ENCODE assay signal across 18 cellular contexts in the genomic region with DNA sequence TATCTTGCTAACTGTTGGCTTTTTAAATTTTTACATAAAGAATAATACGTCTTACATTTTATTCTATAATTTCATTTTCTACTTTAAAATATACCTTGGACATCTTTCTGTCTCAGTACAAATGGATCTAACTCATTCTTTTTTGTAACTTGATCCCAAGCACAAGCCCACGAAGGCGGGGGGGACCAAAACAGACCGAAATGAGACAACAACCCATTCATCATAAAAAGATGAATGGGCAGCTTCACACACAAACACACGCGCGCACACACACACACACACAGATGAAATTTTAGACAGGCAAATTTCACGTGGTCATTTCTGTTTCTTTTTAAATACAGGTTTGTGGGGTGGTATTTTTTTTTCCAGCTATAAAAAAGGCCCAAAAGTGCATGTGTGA.
DNase-seq lines count a peak whose midpoint lies in the region; ATAC-seq and TF ChIP-seq lines count a peak whose summit lies in the region.
"Had no signal": no experiment of that assay in that cellular context is flagged by ENCODE, and none has a peak within 500 bp of the region (broad histone marks: within the 10 kb centered on the region; RNA-seq: fewer than 3 reads in every experiment).

No MANE protein-coding gene starts in this region.

- H3K4me3 ChIP-seq in right atrium auricular region = no peak overlapping the region
- H3K4me3 ChIP-seq in SK-N-SH (ENCODE audit: low read depth in 2 of 2, low read length in 1 of 2) = no peak overlapping the region

- CTCF ChIA-PET in SK-N-SH (lab: Yijun Ruan, JAX) = interaction anchor here (0.9 kb wide), 1 partner anchor 184 kb away, joined by 3 read pairs; no protein-coding TSS in a partner anchor

- TF ChIP-seq RAD21 in SK-N-SH (IDR thresholded peaks at IDR 0.05; ENCODE audit: low read length) = no peak

- TF ChIP-seq CTCF in right atrium auricular region (IDR thresholded peaks at IDR 0.05) = no peak
- TF ChIP-seq CTCF in SK-N-SH (IDR thresholded peaks at IDR 0.05) = no peak

- ATAC-seq in HG02759 (IDR thresholded peaks at IDR 0.05; ENCODE audit: unreplicated experiment) = no peak
- ATAC-seq: HCT116 had no signal

- no peaks in the 10 kb centered on the region for H3K79me2 ChIP-seq in SK-N-SH (ENCODE audit: insufficient read depth)

- H2AFZ ChIP-seq in SK-N-SH (ENCODE audit: low read depth) = no peak overlapping the region

- H3K27ac ChIP-seq in right atrium auricular region (no peak overlapping the region), SK-N-SH (ENCODE audit: low read depth in 2 of 2, low read length in 1 of 2) (no peak overlapping the region)

- DNase-seq in right atrium auricular region (ENCODE audit: low spot score) (peak; percentile 5), cardiac septum (ENCODE audit: low spot score) (no peak), foreskin melanocyte (peak; percentile 78), D341Med (ENCODE audit: low spot score) (no peak), SK-N-SH (no peak)
- DNase-seq: ACHN; BE2C; C1 segment of cervical spinal cord; CD4-positive, CD25-positive, alpha-beta regulatory T cell; CD8-positive, alpha-beta memory T cell; GF-D8; GOT3; H7; HFFc6; IMR-90 had no signal

- H4K20me1 ChIP-seq in SK-N-SH (ENCODE audit: insufficient read depth) = no peaks in the 10 kb centered on the region

- 84% methylated on average over 8 of the region's 8 CpGs for WGBS in SK-N-SH (ENCODE audit: low lambda C conversion rate)

- H3K36me3 ChIP-seq in right atrium auricular region (no peaks in the 10 kb centered on the region), SK-N-SH (replicated peaks in 1 of 2; ENCODE audit: control insufficient read depth in 1 of 2, insufficient read depth in 2 of 2, low read length in 1 of 2) (no peaks in the 10 kb centered on the region)
- H3K36me3 ChIP-seq: BE2C had no signal

- H3K27me3 ChIP-seq in right atrium auricular region (no peaks in the 10 kb centered on the region), SK-N-SH (ENCODE audit: insufficient read depth) (no peaks in the 10 kb centered on the region; the same call in 1 of the 2 replicates)
- H3K27me3 ChIP-seq: BE2C had no signal

- no peaks in the 10 kb centered on the region for H3K9me2 ChIP-seq in SK-N-SH

- no peak for TF ChIP-seq EP300 in SK-N-SH (IDR thresholded peaks at IDR 0.05; ENCODE audit: borderline replicate concordance in 1 of 2, low read depth in 1 of 2, low read length in 1 of 2)

- H3F3A ChIP-seq in SK-N-SH (replicated peaks; ENCODE audit: insufficient read depth) = no peaks in the 10 kb centered on the region

- no peaks in the 10 kb centered on the region for H3K4me1 ChIP-seq in right atrium auricular region
- H3K4me1 ChIP-seq in SK-N-SH (ENCODE audit: control insufficient read depth in 1 of 2, insufficient read depth in 2 of 2, low read depth in 1 of 2, low read length in 1 of 2) = peaks cover 0 to 10% of the 10 kb centered on the region in 2 experiments; a peak in 1 of 4 replicates
- H3K4me1 ChIP-seq: BE2C had no signal

- intact Hi-C loops in cardiac septum (cut with DNase I) = no loop called here

- no peak overlapping the region for H3K9ac ChIP-seq in SK-N-SH

- POLR2A ChIA-PET in SK-N-SH (lab: Yijun Ruan, JAX) = no interaction called here

- no peak overlapping the region for H3K4me2 ChIP-seq in SK-N-SH

- H3K9me3 ChIP-seq in right atrium auricular region (peaks cover 0 to under 1% of the 10 kb centered on the region in 2 donors), SK-N-SH (no peaks in the 10 kb centered on the region)
- H3K9me3 ChIP-seq: BE2C had no signal

TF ChIP-seq in PFSK-1, 5 proteins besides CTCF, POLR2A, EP300 and RAD21:
- TF ChIP-seq FOXP2 (optimal IDR thresholded peaks at IDR 0.05; ENCODE audit: borderline replicate concordance, extremely low read depth, extremely low read length, insufficient read depth) = peak; percentile 16
- TF ChIP-seq TAF1 (IDR thresholded peaks at IDR 0.05; ENCODE audit: borderline replicate concordance, insufficient read depth, low read length) = no peak

TF ChIP-seq in SK-N-SH, 30 proteins besides CTCF, POLR2A, EP300 and RAD21:
- TF ChIP-seq EZH2phosphoT487 (IDR thresholded peaks at IDR 0.05; ENCODE audit: borderline replicate concordance, low read depth) (no peak), NFIC (IDR thresholded peaks at IDR 0.05; ENCODE audit: borderline replicate concordance) (no peak), FOXM1 (IDR thresholded peaks at IDR 0.05; ENCODE audit: low read depth) (no peak), TCF12 (IDR thresholded peaks at IDR 0.05) (no peak), JUND (IDR thresholded peaks at IDR 0.05) (no peak), RXRA (IDR thresholded peaks at IDR 0.05; ENCODE audit: borderline replicate concordance, low read depth) (no peak), YY1 (IDR thresholded peaks at IDR 0.05; ENCODE audit: low read depth) (no peak), MEF2A (IDR thresholded peaks at IDR 0.05; ENCODE audit: borderline replicate concordance, low read depth) (no peak)
- TF ChIP-seq, protein P1, sequence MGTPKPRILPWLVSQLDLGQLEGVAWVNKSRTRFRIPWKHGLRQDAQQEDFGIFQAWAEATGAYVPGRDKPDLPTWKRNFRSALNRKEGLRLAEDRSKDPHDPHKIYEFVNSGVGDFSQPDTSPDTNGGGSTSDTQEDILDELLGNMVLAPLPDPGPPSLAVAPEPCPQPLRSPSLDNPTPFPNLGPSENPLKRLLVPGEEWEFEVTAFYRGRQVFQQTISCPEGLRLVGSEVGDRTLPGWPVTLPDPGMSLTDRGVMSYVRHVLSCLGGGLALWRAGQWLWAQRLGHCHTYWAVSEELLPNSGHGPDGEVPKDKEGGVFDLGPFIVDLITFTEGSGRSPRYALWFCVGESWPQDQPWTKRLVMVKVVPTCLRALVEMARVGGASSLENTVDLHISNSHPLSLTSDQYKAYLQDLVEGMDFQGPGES (IDR thresholded peaks at IDR 0.05; ENCODE audit: low read depth, low read length) = no peak
- TF ChIP-seq, protein P2, sequence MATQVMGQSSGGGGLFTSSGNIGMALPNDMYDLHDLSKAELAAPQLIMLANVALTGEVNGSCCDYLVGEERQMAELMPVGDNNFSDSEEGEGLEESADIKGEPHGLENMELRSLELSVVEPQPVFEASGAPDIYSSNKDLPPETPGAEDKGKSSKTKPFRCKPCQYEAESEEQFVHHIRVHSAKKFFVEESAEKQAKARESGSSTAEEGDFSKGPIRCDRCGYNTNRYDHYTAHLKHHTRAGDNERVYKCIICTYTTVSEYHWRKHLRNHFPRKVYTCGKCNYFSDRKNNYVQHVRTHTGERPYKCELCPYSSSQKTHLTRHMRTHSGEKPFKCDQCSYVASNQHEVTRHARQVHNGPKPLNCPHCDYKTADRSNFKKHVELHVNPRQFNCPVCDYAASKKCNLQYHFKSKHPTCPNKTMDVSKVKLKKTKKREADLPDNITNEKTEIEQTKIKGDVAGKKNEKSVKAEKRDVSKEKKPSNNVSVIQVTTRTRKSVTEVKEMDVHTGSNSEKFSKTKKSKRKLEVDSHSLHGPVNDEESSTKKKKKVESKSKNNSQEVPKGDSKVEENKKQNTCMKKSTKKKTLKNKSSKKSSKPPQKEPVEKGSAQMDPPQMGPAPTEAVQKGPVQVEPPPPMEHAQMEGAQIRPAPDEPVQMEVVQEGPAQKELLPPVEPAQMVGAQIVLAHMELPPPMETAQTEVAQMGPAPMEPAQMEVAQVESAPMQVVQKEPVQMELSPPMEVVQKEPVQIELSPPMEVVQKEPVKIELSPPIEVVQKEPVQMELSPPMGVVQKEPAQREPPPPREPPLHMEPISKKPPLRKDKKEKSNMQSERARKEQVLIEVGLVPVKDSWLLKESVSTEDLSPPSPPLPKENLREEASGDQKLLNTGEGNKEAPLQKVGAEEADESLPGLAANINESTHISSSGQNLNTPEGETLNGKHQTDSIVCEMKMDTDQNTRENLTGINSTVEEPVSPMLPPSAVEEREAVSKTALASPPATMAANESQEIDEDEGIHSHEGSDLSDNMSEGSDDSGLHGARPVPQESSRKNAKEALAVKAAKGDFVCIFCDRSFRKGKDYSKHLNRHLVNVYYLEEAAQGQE (IDR thresholded peaks at IDR 0.05; ENCODE audit: low read depth, low read length) = no peak
- TF ChIP-seq, protein P3, sequence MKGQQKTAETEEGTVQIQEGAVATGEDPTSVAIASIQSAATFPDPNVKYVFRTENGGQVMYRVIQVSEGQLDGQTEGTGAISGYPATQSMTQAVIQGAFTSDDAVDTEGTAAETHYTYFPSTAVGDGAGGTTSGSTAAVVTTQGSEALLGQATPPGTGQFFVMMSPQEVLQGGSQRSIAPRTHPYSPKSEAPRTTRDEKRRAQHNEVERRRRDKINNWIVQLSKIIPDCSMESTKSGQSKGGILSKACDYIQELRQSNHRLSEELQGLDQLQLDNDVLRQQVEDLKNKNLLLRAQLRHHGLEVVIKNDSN (IDR thresholded peaks at IDR 0.05; ENCODE audit: borderline replicate concordance, low read depth) = no peak
TF ChIP-seq in SK-N-SH: peak in this region for 0.

Comparison
In these comparisons a context has a peak if more than half of its experiments do, and no peak if none do; other contexts are left out.
1. DNase-seq: peak in right atrium auricular region (single experiment) and foreskin melanocyte (single experiment); none in cardiac septum (single experiment), D341Med (single experiment) and SK-N-SH (single experiment).